Comparison of ENCODE assay signal across 17 cellular contexts in genomic region chr5:34524123-34524522, GRCh38.
A peak's percentile ranks its signal among the peaks of the same experiment; 100 is the strongest.
DNase-seq lines count a peak whose midpoint lies in the region; ATAC-seq and TF ChIP-seq lines count a peak whose summit lies in the region.
"Had no signal": no experiment of that assay in that cellular context is flagged by ENCODE, and none has a peak within 500 bp of the region (broad histone marks: within the 10 kb centered on the region; RNA-seq: fewer than 3 reads in every experiment).

No MANE protein-coding gene starts in this region.

- POLR2A ChIA-PET in activated CD4-positive, alpha-beta T cell treated with anti-CD3 and anti-CD28 coated beads for 36 hours (lab: Charles Lee), result no interaction called here

- no peak overlapping the region for H3K4me3 Mint-ChIP-seq in activated CD4-positive, alpha-beta T cell treated with anti-CD3 and anti-CD28 coated beads for 36 hours
- H3K4me3 Mint-ChIP-seq: stimulated activated naive B cell treated with anti-CD40 and anti-IgM and Interleukin-4, amounts not matched to agents 10 μg/mL and 1 μg/mL and 100 μg/mL, for 72 hours had no signal

- H3K9me3 ChIP-seq in aorta (ENCODE audit: control insufficient read depth, low read length), result no peaks in the 10 kb centered on the region

- H3K9me3 Mint-ChIP-seq in activated CD4-positive, alpha-beta T cell treated with anti-CD3 and anti-CD28 coated beads for 36 hours (ENCODE audit: low read depth), result no peaks in the 10 kb centered on the region
- H3K9me3 Mint-ChIP-seq: stimulated activated naive B cell treated with anti-CD40 and anti-IgM and Interleukin-4, amounts not matched to agents 10 μg/mL and 1 μg/mL and 100 μg/mL, for 72 hours had no signal

- peak; percentile 47 for ATAC-seq in activated CD4-positive, alpha-beta T cell treated with anti-CD3 and anti-CD28 coated beads for 36 hours
- peak; percentile 37 for ATAC-seq in aorta (ENCODE audit: low FRiP score)
- ATAC-seq in GM18505 (IDR thresholded peaks at IDR 0.05; ENCODE audit: unreplicated experiment), result no peak
- ATAC-seq: stimulated activated naive B cell treated with anti-CD40 and anti-IgM and Interleukin-4, amounts not matched to agents 10 μg/mL and 1 μg/mL and 100 μg/mL, for 72 hours had no signal

- TF ChIP-seq CTCF in astrocyte of the spinal cord (IDR thresholded peaks at IDR 0.05; ENCODE audit: low read depth, low read length), result no peak

- intact Hi-C loops in activated CD4-positive, alpha-beta T cell treated with anti-CD3 and anti-CD28 coated beads for 36 hours (cut with DNase I, micrococcal nuclease), result loop anchor here in 1 of 2 experiments (5.0 kb wide), 1 partner anchor 37 kb away; no protein-coding TSS in a partner anchor
- intact Hi-C loops in aorta (cut with DNase I), result loop anchor here (5.0 to 10.0 kb wide), 7 partner anchors 37 to 373 kb away; partner anchors contain the start of gene TTC23L (in 1 of the 2)

- H3K36me3 ChIP-seq in aorta (ENCODE audit: control insufficient read depth in 1 of 2, insufficient read depth in 2 of 2, low read length in 1 of 2), result no peaks in the 10 kb centered on the region

- H3K27me3 ChIP-seq in aorta (ENCODE audit: control insufficient read depth in 1 of 2, insufficient read depth in 2 of 2, low read length in 1 of 2), result no peaks in the 10 kb centered on the region

- 3 to 5% methylated on average over 1 of the region's 1 CpG for WGBS in aorta, 2 donors

- H3K27ac Mint-ChIP-seq in activated CD4-positive, alpha-beta T cell treated with anti-CD3 and anti-CD28 coated beads for 36 hours, result no peak overlapping the region
- H3K27ac Mint-ChIP-seq: stimulated activated naive B cell treated with anti-CD40 and anti-IgM and Interleukin-4, amounts not matched to agents 10 μg/mL and 1 μg/mL and 100 μg/mL, for 72 hours had no signal

- no peak for TF ChIP-seq POLR2A in GM18505 (IDR thresholded peaks at IDR 0.05; ENCODE audit: borderline replicate concordance, extremely low read depth, insufficient read depth, insufficient read length)

- H3K4me1 Mint-ChIP-seq in activated CD4-positive, alpha-beta T cell treated with anti-CD3 and anti-CD28 coated beads for 36 hours, result peaks cover 3% of the 10 kb centered on the region

- CTCF ChIA-PET in activated CD4-positive, alpha-beta T cell treated with anti-CD3 and anti-CD28 coated beads for 36 hours (lab: Charles Lee), result interaction anchor here (0.8 to 3.2 kb wide), 22 partner anchors 10 to 479 kb away, joined by 3 to 55 read pairs (median 6); partner anchors contain the start of genes BRIX1 and RAD1

- peaks cover 8% of the 10 kb centered on the region for H3K27me3 Mint-ChIP-seq in activated CD4-positive, alpha-beta T cell treated with anti-CD3 and anti-CD28 coated beads for 36 hours

- H3K4me1 ChIP-seq in aorta (ENCODE audit: control insufficient read depth in 1 of 2, insufficient read depth in 2 of 2, low read length in 2 of 2), result peaks cover 5 to 7% of the 10 kb centered on the region in 2 donors
- H3K4me1 ChIP-seq: parathyroid adenoma had no signal

- no peak for DNase-seq in activated CD4-positive, alpha-beta T cell treated with anti-CD3 and anti-CD28 coated beads for 36 hours
- no peak for DNase-seq in activated CD4-positive, alpha-beta T cell treated with anti-CD3 and anti-CD28 coated beads for 4 hours
- DNase-seq in astrocyte of the spinal cord (ENCODE audit: low read depth, low spot score) (peak; percentile 62), hepatic stellate cell (ENCODE audit: low spot score) (peak; percentile 55), aorta (no peak), middle frontal gyrus (ENCODE audit: extremely low spot score, low spot score) (no peak)
- no peak for DNase-seq in activated T-cell treated with anti-CD3 and anti-CD28 coated beads, Interleukin-2, amount 50 U/mL, for 1 hour
- DNase-seq: activated CD4-positive, CD25-positive, alpha-beta regulatory T cell; left cardiac atrium; NCI-H1048; NCI-H748 treated with DMSO at 0.1 percent for 48 hours; stimulated activated naive B cell treated with anti-CD40 and anti-IgM and Interleukin-4, amounts not matched to agents 10 μg/mL and 1 μg/mL and 100 μg/mL, for 72 hours had no signal

- in situ Hi-C loops in astrocyte of the spinal cord (cut with HindIII; ENCODE audit: low sequenced_read_pairs), result no loop called here

- no peak overlapping the region for H3K4me3 ChIP-seq in astrocyte of the spinal cord (ENCODE audit: low read depth, low read length)
- no peak overlapping the region for H3K4me3 ChIP-seq in aorta (ENCODE audit: low read length in 2 of 2)

- H3K27ac ChIP-seq in aorta (ENCODE audit: low read depth in 1 of 2, low read length in 2 of 2), result peak overlapping the region; percentile 43 to 60
- H3K27ac ChIP-seq: 22Rv1, epithelial cell of prostate, HL-60, parathyroid adenoma had no signal

- no peaks in the 10 kb centered on the region for H3K36me3 Mint-ChIP-seq in activated CD4-positive, alpha-beta T cell treated with anti-CD3 and anti-CD28 coated beads for 36 hours (ENCODE audit: low read depth)
- H3K36me3 Mint-ChIP-seq: stimulated activated naive B cell treated with anti-CD40 and anti-IgM and Interleukin-4, amounts not matched to agents 10 μg/mL and 1 μg/mL and 100 μg/mL, for 72 hours had no signal

Comparison
In these comparisons a context has a peak if more than half of its experiments do, and no peak if none do; other contexts are left out.
1. DNase-seq: peak in astrocyte of the spinal cord (single experiment) and hepatic stellate cell (single experiment); none in activated CD4-positive, alpha-beta T cell treated with anti-CD3 and anti-CD28 coated beads for 36 hours (single experiment), activated CD4-positive, alpha-beta T cell treated with anti-CD3 and anti-CD28 coated beads for 4 hours (0 of 2), aorta (0 of 2), activated T-cell treated with anti-CD3 and anti-CD28 coated beads, Interleukin-2, amount 50 U/mL, for 1 hour (single experiment) and middle frontal gyrus (single experiment).